Comparison of ENCODE assay signal across 11 cellular contexts in the genomic region with DNA sequence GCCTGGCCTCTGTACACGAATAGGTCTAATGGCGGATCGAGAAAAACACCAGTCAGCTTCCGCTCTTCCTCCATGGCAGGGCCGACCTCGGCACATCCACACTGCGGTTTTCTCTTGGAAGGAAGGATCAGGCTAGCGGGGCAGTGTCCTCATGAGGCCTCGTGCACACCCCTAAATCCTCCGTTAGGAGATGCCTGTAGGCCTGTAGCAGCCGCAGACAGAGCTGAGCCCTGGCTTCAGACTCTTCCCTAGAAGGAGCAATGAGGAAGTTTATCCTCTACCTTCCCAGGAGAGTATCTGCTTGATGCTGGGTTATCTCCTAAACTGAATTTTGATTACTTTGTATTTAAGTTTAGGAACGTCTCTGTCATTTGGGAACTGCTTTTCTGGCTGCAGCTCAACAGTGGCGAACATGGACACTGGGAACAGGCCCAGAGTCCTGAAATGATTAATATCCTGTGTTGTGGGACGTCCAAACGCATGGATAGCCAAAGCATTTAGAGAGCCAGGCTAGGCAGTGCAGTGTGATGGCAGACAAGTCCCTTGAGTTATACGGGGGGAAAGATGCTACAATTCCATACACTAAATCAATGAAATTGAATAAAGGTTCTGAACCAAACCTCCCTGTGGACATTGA. TPM values are rescaled to one million over a fixed set of nuclear protein-coding genes. Genes with fewer than 3 reads are reported as not detected.
DNase-seq lines count a peak whose midpoint lies in the region; ATAC-seq, FAIRE-seq and TF ChIP-seq lines count a peak whose summit lies in the region.
"Had no signal": no experiment of that assay in that cellular context is flagged by ENCODE, and none has a peak within 500 bp of the region (broad histone marks: within the 10 kb centered on the region; RNA-seq: fewer than 3 reads in every experiment).

No MANE protein-coding gene starts in this region.

- H3K9me3 ChIP-seq in liver (ENCODE audit: control insufficient read depth in 4 of 4, low read length in 3 of 4) (no peaks in the 10 kb centered on the region), HepG2 (ENCODE audit: low read length) (no peaks in the 10 kb centered on the region), prostate gland (no peaks in the 10 kb centered on the region)

- no peak overlapping the region for H3K4me3 ChIP-seq in liver (ENCODE audit: low read depth in 1 of 3, low read length in 3 of 3)
- H3K4me3 ChIP-seq in HepG2 (replicated peaks in 1 of 3; ENCODE audit: insufficient read depth in 1 of 3, low read depth in 2 of 3, low read length in 3 of 3): no peak overlapping the region
- no peak overlapping the region for H3K4me3 ChIP-seq in fibroblast of pulmonary artery (replicated peaks; ENCODE audit: low read depth, low read length)
- H3K4me3 ChIP-seq in prostate gland: no peak overlapping the region

- POLR2A ChIA-PET in HepG2 (lab: Yijun Ruan, JAX): no interaction called here

- no peak overlapping the region for H3K4me2 ChIP-seq in HepG2 (ENCODE audit: low read depth, low read length)

- no peak for FAIRE-seq in HepG2 (lab: Jason Lieb, UNC)
- FAIRE-seq: A204.1 had no signal

- ATAC-seq in HepG2 (no peak), omental fat pad (ENCODE audit: low FRiP score) (peak; percentile 17), HG03039 (IDR thresholded peaks at IDR 0.05; ENCODE audit: unreplicated experiment) (no peak), HG03139 (IDR thresholded peaks at IDR 0.05; ENCODE audit: unreplicated experiment) (no peak)

- in situ Hi-C loops in HepG2 (cut with HindIII; ENCODE audit: extremely low pct_ligation_motif_present, low pct_unique_long_range_greater_than_20kb): no loop called here

- H3K36me3 ChIP-seq in liver (ENCODE audit: control insufficient read depth in 4 of 4, insufficient read depth in 3 of 4, low read depth in 1 of 4, low read length in 3 of 4): no peaks in the 10 kb centered on the region
- H3K36me3 ChIP-seq in HepG2 (replicated peaks in 1 of 2; ENCODE audit: control insufficient read depth in 1 of 2, insufficient read depth in 2 of 2, low read length in 2 of 2): no peaks in the 10 kb centered on the region
- H3K36me3 ChIP-seq in prostate gland: no peaks in the 10 kb centered on the region

- 74% methylated on average over 16 of the region's 16 CpGs for WGBS in liver
- 67% methylated on average over 13 of the region's 16 CpGs for WGBS in HepG2 (ENCODE audit: low lambda C conversion rate)
- 65% methylated on average over 16 of the region's 16 CpGs for WGBS in prostate gland

- CTCF ChIA-PET in HepG2 (lab: Yijun Ruan, JAX; ENCODE audit: low intra/inter-chr PET ratio, low total read pairs): no interaction called here

- H3K27me3 ChIP-seq in liver (ENCODE audit: control insufficient read depth in 4 of 4, insufficient read depth in 4 of 4, low read length in 3 of 4) (no peaks in the 10 kb centered on the region), HepG2 (ENCODE audit: control insufficient read depth in 1 of 2, insufficient read depth in 2 of 2, low read length in 2 of 2) (peaks cover 1 to 18% of the 10 kb centered on the region in 2 experiments; a peak in 4 of 5 replicates), prostate gland (replicated peaks; ENCODE audit: insufficient read depth) (peaks cover 3% of the 10 kb centered on the region)

- H3K9ac ChIP-seq in liver (ENCODE audit: low read depth in 1 of 2, low read length in 2 of 2) (no peak overlapping the region), HepG2 (ENCODE audit: insufficient read depth, low read depth, low read length) (no peak overlapping the region)

- intact Hi-C loops in HepG2 (cut with micrococcal nuclease; ENCODE audit: unreplicated experiment): no loop called here
- intact Hi-C loops in prostate gland (cut with DNase I): no loop called here

- DNase-seq in HepG2 (ENCODE audit: low spot score) (no peak), fibroblast of pulmonary artery (ENCODE audit: low read depth) (peak; percentile 51), omental fat pad (ENCODE audit: low spot score) (no peak), hypothalamus (lab: John Stamatoyannopoulos, UW) (no peak), prostate gland (ENCODE audit: low spot score) (no peak)
- DNase-seq: NCI-H1436 treated with DMSO at 0.1 percent for 48 hours; stimulated activated CD4-positive, alpha-beta T cell treated with anti-CD3 and anti-CD28 coated beads, Interleukin-2, amount 100 ng/mL, for 48 hours had no signal

- no peaks in the 10 kb centered on the region for H4K20me1 ChIP-seq in HepG2 (ENCODE audit: insufficient read depth, low read length)

- TF ChIP-seq POLR2A in HepG2 (IDR thresholded peaks at IDR 0.05; ENCODE audit: insufficient read depth in 1 of 2, low read depth in 2 of 2, low read length in 2 of 2) (no peak), prostate gland (IDR thresholded peaks at IDR 0.05) (no peak)

- TF ChIP-seq RAD21 in liver (IDR thresholded peaks at IDR 0.05) (no peak), HepG2 (CRISPR knock-in tag; IDR thresholded peaks at IDR 0.05) (no peak)

- H2AFZ ChIP-seq in HepG2 (ENCODE audit: low read length): no peak overlapping the region

- BruUV-seq in HepG2 (replicated peaks; lab: Mats Ljungman, UMichigan): no TSS peak

- TF ChIP-seq CTCF in liver (IDR thresholded peaks at IDR 0.05; ENCODE audit: low read depth, low read length, missing input control): no peak
- no peak for TF ChIP-seq CTCF in HepG2 (CRISPR knock-in tag; IDR thresholded peaks at IDR 0.05)
- TF ChIP-seq CTCF in fibroblast of pulmonary artery (IDR thresholded peaks at IDR 0.05; ENCODE audit: low read length, missing control alignments): no peak
- TF ChIP-seq CTCF in omental fat pad (IDR thresholded peaks at IDR 0.05): no peak
- no peak for TF ChIP-seq CTCF in prostate gland (IDR thresholded peaks at IDR 0.05)

- peak overlapping the region; percentile 32 to 57 for H3K27ac ChIP-seq in liver (ENCODE audit: low read depth in 1 of 2, low read length in 2 of 2)
- H3K27ac ChIP-seq in HepG2 (ENCODE audit: extremely low read length, insufficient read depth, low read length): no peak overlapping the region
- H3K27ac ChIP-seq in prostate gland: peak overlapping the region in 1 of 2 donors; percentile 4

- no peaks in the 10 kb centered on the region for H3K79me2 ChIP-seq in HepG2 (ENCODE audit: insufficient read depth, low read length)

- H3K4me1 ChIP-seq in liver (ENCODE audit: control insufficient read depth in 4 of 4, insufficient read depth in 4 of 4, low read length in 3 of 4) (no peaks in the 10 kb centered on the region), HepG2 (ENCODE audit: insufficient read depth, low read length) (peaks cover 10% of the 10 kb centered on the region; the same call in 1 of the 2 replicates), prostate gland (replicated peaks) (no peaks in the 10 kb centered on the region)

- no peak for TF ChIP-seq EP300 in HepG2 (IDR thresholded peaks at IDR 0.05; ENCODE audit: low read depth in 2 of 2, low read length in 2 of 2)
- TF ChIP-seq EP300 in HepG2 (CRISPR knock-in tag; IDR thresholded peaks at IDR 0.05; ENCODE audit: borderline replicate concordance): no peak

TF ChIP-seq in liver, 16 proteins besides CTCF, POLR2A, EP300 and RAD21 (continues in another document):
- no peak for TF ChIP-seq SP1 (IDR thresholded peaks at IDR 0.05)

TF ChIP-seq in HepG2, 621 proteins besides CTCF, POLR2A, EP300 and RAD21 (continues in another document):
- TF ChIP-seq DPF2 (CRISPR knock-in tag; IDR thresholded peaks at IDR 0.05; ENCODE audit: borderline replicate concordance, low read depth) (no peak), ZNF232 (CRISPR knock-in tag; IDR thresholded peaks at IDR 0.05; ENCODE audit: borderline replicate concordance) (no peak), THAP11 (CRISPR knock-in tag; IDR thresholded peaks at IDR 0.05) (no peak), TCF12 (IDR thresholded peaks at IDR 0.05) (no peak), TCF12 (CRISPR knock-in tag; IDR thresholded peaks at IDR 0.05) (no peak), ELF4 (CRISPR knock-in tag; IDR thresholded peaks at IDR 0.05; ENCODE audit: borderline replicate concordance) (no peak), GFI1 (CRISPR knock-in tag; IDR thresholded peaks at IDR 0.05; ENCODE audit: borderline replicate concordance) (no peak), HDAC6 (IDR thresholded peaks at IDR 0.05; ENCODE audit: low read depth, low read length) (no peak)
- TF ChIP-seq, protein P1, sequence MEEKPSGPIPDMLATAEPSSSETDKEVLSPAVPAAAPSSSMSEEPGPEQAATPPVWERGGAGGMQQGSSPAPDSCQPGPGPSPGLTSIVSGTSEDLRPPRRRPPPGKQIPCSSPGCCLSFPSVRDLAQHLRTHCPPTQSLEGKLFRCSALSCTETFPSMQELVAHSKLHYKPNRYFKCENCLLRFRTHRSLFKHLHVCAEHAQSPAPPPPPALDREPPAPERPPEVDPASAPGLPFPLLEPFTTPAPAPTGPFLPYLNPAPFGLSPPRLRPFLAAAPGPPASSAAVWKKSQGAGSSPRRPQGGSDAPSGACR (CRISPR knock-in tag; IDR thresholded peaks at IDR 0.05): no peak

RNA-seq across cellular contexts. Expression of a gene that starts 16.5 kb away (rescaled TPM):
- 10 to 100 TPM in 1 of 2 donors, 1 to 10 TPM in 1; 4.7 to 39.0 TPM for total RNA-seq in liver
- polyA plus RNA-seq in liver: 10 to 100 TPM; 12.3 to 17.7 TPM
- 4.8 and 5.0 TPM in 2 replicates for total RNA-seq in HepG2 (2016; rRNA removed; fragmentation: Illumina TruSeq; extraction: Trizol)
- 1.9 and 3.3 TPM in 2 replicates for total RNA-seq in HepG2 (2016; cell fraction: cytosol; rRNA removed; fragmentation: Illumina TruSeq; extraction: Trizol; ENCODE audit: low read depth)
- 4.8 and 5.5 TPM in 2 replicates for total RNA-seq in HepG2 (2016; cell fraction: insoluble cytoplasmic fraction; rRNA removed; fragmentation: Illumina TruSeq; extraction: Trizol)
- 5.3 and 5.5 TPM in 2 replicates for total RNA-seq in HepG2 (2016; cell fraction: membrane; rRNA removed; fragmentation: Illumina TruSeq; extraction: Trizol)
- 5.3 and 7.6 TPM in 2 replicates for total RNA-seq in HepG2 (2016; cell fraction: nucleus; rRNA removed; fragmentation: Illumina TruSeq; extraction: Trizol)
- polyA plus RNA-seq in HepG2 (2011; rRNA removed): 3.3 and 4.5 TPM in 2 replicates
- 2.1 and 2.8 TPM in 2 replicates for polyA plus RNA-seq in HepG2 (2011; cell fraction: cytosol; rRNA removed)
- 4.7 and 5.0 TPM in 2 replicates for polyA plus RNA-seq in HepG2 (2011; cell fraction: nucleus; rRNA removed)
- polyA plus RNA-seq in HepG2 (2012): 5.6 and 6.9 TPM in 2 replicates
- polyA plus RNA-seq in HepG2 (2016; cell fraction: cytosol; fragmentation: Illumina TruSeq; extraction: Trizol; ENCODE audit: low read depth): 1.5 and 2.8 TPM in 2 replicates
- 3.8 and 4.8 TPM in 2 replicates for polyA plus RNA-seq in HepG2 (2016; cell fraction: insoluble cytoplasmic fraction; fragmentation: Illumina TruSeq; extraction: Trizol; ENCODE audit: low read depth)
- 3.2 and 5.1 TPM in 2 replicates for polyA plus RNA-seq in HepG2 (2016; cell fraction: membrane; fragmentation: Illumina TruSeq; extraction: Trizol; ENCODE audit: low read depth)
- polyA plus RNA-seq in HepG2 (2016; cell fraction: nucleus; fragmentation: Illumina TruSeq; extraction: Trizol; ENCODE audit: insufficient read depth, low read depth): 5.1 and 8.2 TPM in 2 replicates
- polyA minus RNA-seq in HepG2 (2011; rRNA and poly(A)+ RNA removed; ENCODE audit: low replicate concordance): 5.9 and 21.3 TPM in 2 replicates
- 3.9 and 8.9 TPM in 2 replicates for polyA minus RNA-seq in HepG2 (2011; cell fraction: cytosol; rRNA and poly(A)+ RNA removed)
- polyA minus RNA-seq in HepG2 (2011; cell fraction: nucleus; rRNA and poly(A)+ RNA removed): 9.0 and 14.3 TPM in 2 replicates
- 10 to 100 TPM; 52.5 to 60.5 (median 53.9) TPM for total RNA-seq in omental fat pad
- total RNA-seq in prostate gland: 10 to 100 TPM; 19.4 to 38.1 TPM
